In genomic region chr5:126461838-126462237, GRCh38 we compare ENCODE assay signal across 12 cellular contexts. TPM values are rescaled to one million over a fixed set of nuclear protein-coding genes. Genes with fewer than 3 reads are reported as not detected.
A peak's percentile ranks its signal among the peaks of the same experiment; 100 is the strongest.
DNase-seq lines count a peak whose midpoint lies in the region; ATAC-seq and TF ChIP-seq lines count a peak whose summit lies in the region.
"Had no signal": no experiment of that assay in that cellular context is flagged by ENCODE, and none has a peak within 500 bp of the region (broad histone marks: within the 10 kb centered on the region; RNA-seq: fewer than 3 reads in every experiment).

No MANE protein-coding gene starts in this region.

- no peaks in the 10 kb centered on the region for H3K27me3 ChIP-seq in DOHH2 (ENCODE audit: control insufficient read depth, low read length)

- H3K4me1 ChIP-seq in DOHH2 (ENCODE audit: control insufficient read depth, low read length): peaks cover 17% of the 10 kb centered on the region

- peaks cover 3% of the 10 kb centered on the region for H3K36me3 Mint-ChIP-seq in memory B cell

- no peaks in the 10 kb centered on the region for H3K9me3 ChIP-seq in DOHH2 (ENCODE audit: control insufficient read depth, insufficient read depth, low read length)

- DNase-seq in memory B cell (ENCODE audit: low spot score in 2 of 2) (no peak), NCI-H345 treated with DMSO at 0.1 percent for 48 hours (lab: John Stamatoyannopoulos, UW; ENCODE audit: unreplicated experiment) (no peak), NCI-H1048 (lab: John Stamatoyannopoulos, UW) (no peak), occipital lobe (lab: John Stamatoyannopoulos, UW) (no peak), ACHN (no peak)
- DNase-seq: activated CD4-positive, CD25-positive, alpha-beta regulatory T cell treated with anti-CD3 and anti-CD28 coated beads, Interleukin-2, amount 50 U/mL, for 72 hours; activated naive CD4-positive, alpha-beta T cell; stimulated activated CD8-positive, alpha-beta memory T cell treated with anti-CD3 and anti-CD28 coated beads, Interleukin-4, amount 100 ng/mL, for 48 hours had no signal

- no peaks in the 10 kb centered on the region for H3F3A ChIP-seq in DOHH2 (ENCODE audit: control insufficient read depth, insufficient read depth)

- no peak for TF ChIP-seq CTCF in DOHH2 (IDR thresholded peaks at IDR 0.05; ENCODE audit: low read depth, low read length, poor library complexity, severe bottlenecking)

- H3K36me3 ChIP-seq in DOHH2 (ENCODE audit: control insufficient read depth, low read length): no peaks in the 10 kb centered on the region

- ATAC-seq in GM21528 (IDR thresholded peaks at IDR 0.05; ENCODE audit: low FRiP score, unreplicated experiment) (peak; percentile 29), HG03354 (IDR thresholded peaks at IDR 0.05; ENCODE audit: poor library complexity, severe bottlenecking, unreplicated experiment) (peak; percentile 26), memory B cell (ENCODE audit: low read depth) (peak; percentile 6)
- ATAC-seq: GM23338 had no signal

- H3K4me2 ChIP-seq in DOHH2 (ENCODE audit: low read length): peak overlapping the region; percentile 59
- H3K4me2 ChIP-seq: GM23338 had no signal

- H3K9me2 ChIP-seq in DOHH2 (replicated peaks; ENCODE audit: control insufficient read depth, low read length): no peaks in the 10 kb centered on the region

- no peaks in the 10 kb centered on the region for H3K27me3 Mint-ChIP-seq in memory B cell

- H3K27ac Mint-ChIP-seq in memory B cell: peak overlapping the region; percentile 77
- H3K27ac Mint-ChIP-seq: GM23338 had no signal

- H3K27ac ChIP-seq in DOHH2 (ENCODE audit: low read depth, low read length): peak overlapping the region; percentile 19

- in situ Hi-C loops in ACHN (cut with HindIII; ENCODE audit: low pct_ligation_motif_present, low pct_unique_long_range_greater_than_20kb, low sequenced_read_pairs): no loop called here

- H3K79me2 ChIP-seq in DOHH2 (ENCODE audit: control insufficient read depth, low read length): no peaks in the 10 kb centered on the region

- H3K4me3 Mint-ChIP-seq in memory B cell: no peak overlapping the region
- H3K4me3 Mint-ChIP-seq: GM23338 had no signal

- H3K4me3 ChIP-seq in DOHH2 (ENCODE audit: low read length): peak overlapping the region; percentile 49
- H3K4me3 ChIP-seq: GM23338 had no signal

- no peaks in the 10 kb centered on the region for H3K9me3 Mint-ChIP-seq in memory B cell
- H3K9me3 Mint-ChIP-seq: GM23338 had no signal

- H4K20me1 ChIP-seq in DOHH2 (ENCODE audit: control insufficient read depth, insufficient read depth, low read depth, low read length): no peaks in the 10 kb centered on the region

- H3K4me1 Mint-ChIP-seq in memory B cell: peaks cover 11% of the 10 kb centered on the region

RNA-seq across cellular contexts. Expression of gene GRAMD2B, which starts 38.6 kb away (rescaled TPM):
- total RNA-seq in occipital lobe: 11.2 TPM
